ENCODE assay signal across 8 cellular contexts in the genomic region with DNA sequence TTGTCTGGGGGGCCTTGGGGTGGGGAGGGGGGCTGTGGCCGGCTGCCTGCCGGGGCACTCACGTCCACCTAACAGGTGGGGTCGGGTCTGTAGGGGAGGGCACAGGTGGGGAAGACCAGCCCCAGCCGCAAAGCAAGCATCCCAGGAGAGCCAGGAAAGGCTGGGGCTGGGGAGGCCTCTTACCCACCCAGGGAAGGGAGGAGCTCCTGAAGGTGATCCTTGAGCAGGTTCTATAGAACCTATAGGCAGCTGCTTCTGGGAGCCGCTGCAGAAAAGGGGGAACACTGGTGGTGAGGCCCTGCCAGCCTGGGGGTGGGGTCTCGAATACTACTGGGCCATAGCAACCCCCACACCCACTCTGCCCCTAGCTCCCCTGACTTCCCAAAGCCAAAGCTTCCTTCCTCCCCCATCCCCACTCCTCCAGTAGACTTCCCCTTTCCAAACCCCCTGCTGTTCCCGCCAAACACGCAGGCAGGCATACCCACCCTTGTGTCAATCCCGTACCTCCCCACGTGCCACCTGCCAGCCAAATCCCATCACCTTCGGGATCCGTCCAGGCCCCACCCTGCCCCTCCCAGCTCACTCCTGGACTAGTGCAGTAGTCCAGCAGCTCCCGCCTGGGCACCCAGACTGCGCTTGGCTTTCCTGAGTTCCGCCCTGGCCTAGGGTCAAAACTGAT. TPM values are rescaled to one million over a fixed set of nuclear protein-coding genes. Genes with fewer than 3 reads are reported as not detected.
A peak's percentile ranks its signal among the peaks of the same experiment; 100 is the strongest.
DNase-seq lines count a peak whose midpoint lies in the region; ATAC-seq and TF ChIP-seq lines count a peak whose summit lies in the region.

No MANE protein-coding gene starts in this region.

- H3K27me3 ChIP-seq in IMR-90 (ENCODE audit: control insufficient read depth, insufficient read depth, low read length) (no peaks in the 10 kb centered on the region), body of pancreas (no peaks in the 10 kb centered on the region), mononuclear cell (ENCODE audit: insufficient read depth, low read length) (no peaks in the 10 kb centered on the region)

- no peak for TF ChIP-seq CTCF in 22Rv1 (IDR thresholded peaks at IDR 0.05)
- no peak for TF ChIP-seq CTCF in IMR-90 (conservative IDR thresholded peaks at IDR 0.05; ENCODE audit: low read depth, low read length)
- TF ChIP-seq CTCF in body of pancreas (IDR thresholded peaks at IDR 0.05) = no peak

- no peak for TF ChIP-seq RAD21 in IMR-90 (IDR thresholded peaks at IDR 0.05; ENCODE audit: low read length)

- no peak overlapping the region for H3K18ac ChIP-seq in IMR-90 (ENCODE audit: low read depth, low read length)

- peaks cover 58% of the 10 kb centered on the region for H3K4me1 ChIP-seq in IMR-90 (ENCODE audit: control insufficient read depth, insufficient read depth, low read length)
- peaks cover 85% of the 10 kb centered on the region for H3K4me1 ChIP-seq in body of pancreas
- peaks cover 94% of the 10 kb centered on the region for H3K4me1 ChIP-seq in mononuclear cell (ENCODE audit: insufficient read depth, low read length)

- H4K8ac ChIP-seq in IMR-90 (ENCODE audit: low read depth in 2 of 2, low read length in 2 of 2) = peak overlapping the region; percentile 84 to 88; a peak in 2 of 4 replicates

- H3K36me3 ChIP-seq in IMR-90 (ENCODE audit: control insufficient read depth, insufficient read depth, low read length) = no peaks in the 10 kb centered on the region
- no peaks in the 10 kb centered on the region for H3K36me3 ChIP-seq in body of pancreas (replicated peaks in 1 of 2; ENCODE audit: insufficient read depth in 1 of 2, low read depth in 2 of 2)

- H2BK5ac ChIP-seq in IMR-90 (ENCODE audit: low read depth, low read length, poor library complexity, severe bottlenecking) = peak overlapping the region; percentile 71

- H2BK15ac ChIP-seq in IMR-90 (ENCODE audit: low read depth, low read length) = no peak overlapping the region

- no peaks in the 10 kb centered on the region for H3K9me3 ChIP-seq in IMR-90 (ENCODE audit: control insufficient read depth, insufficient read depth, low read length)
- no peaks in the 10 kb centered on the region for H3K9me3 ChIP-seq in body of pancreas
- H3K9me3 ChIP-seq in mononuclear cell (ENCODE audit: low read depth, low read length) = no peaks in the 10 kb centered on the region

- H3K4me2 ChIP-seq in IMR-90 (ENCODE audit: low read depth, low read length) = peak overlapping the region; percentile 94; the same call in 1 of the 2 replicates

- H3K4ac ChIP-seq in IMR-90 (ENCODE audit: low read depth, low read length) = peak overlapping the region; percentile 33

- peak overlapping the region; percentile 22; the same call in 1 of the 2 replicates for H3K56ac ChIP-seq in IMR-90 (ENCODE audit: extremely low read depth, insufficient read depth, low read length)

- peak overlapping the region; percentile 70; the same call in 1 of the 2 replicates for H2AK5ac ChIP-seq in IMR-90 (ENCODE audit: low read depth, low read length)

- H4K91ac ChIP-seq in IMR-90 (ENCODE audit: insufficient read depth, low read depth, low read length) = peak overlapping the region; percentile 32; the same call in 1 of the 2 replicates

- peak overlapping the region; percentile 99 for H2AK9ac ChIP-seq in IMR-90 (replicated peaks; ENCODE audit: low read depth, low read length, poor library complexity)

- in situ Hi-C loops in IMR-90 (cut with MboI; ENCODE audit: low sequenced_read_pairs) = no loop called here

- H4K20me1 ChIP-seq in IMR-90 (ENCODE audit: insufficient read depth, low read length) = peaks cover 85% of the 10 kb centered on the region

- H3K9ac ChIP-seq in IMR-90 (ENCODE audit: low read depth, low read length) = peak overlapping the region; percentile 19

- H4K5ac ChIP-seq in IMR-90 (ENCODE audit: low read depth, low read length) = no peak overlapping the region; the same call in 1 of the 2 replicates

- TF ChIP-seq POLR2A in IMR-90 (IDR thresholded peaks at IDR 0.05; ENCODE audit: low read depth, low read length) (no peak), body of pancreas (IDR thresholded peaks at IDR 0.05) (no peak)

- no peak for DNase-seq in IMR-90
- peak in 2 of 4 donors; percentile 12 to 37 for DNase-seq in body of pancreas
- no peak for DNase-seq in NCI-H2081 treated with DMSO at 0.1 percent for 48 hours (lab: John Stamatoyannopoulos, UW)
- no peak for DNase-seq in HEK293T (ENCODE audit: extremely low spot score)
- no peak for DNase-seq in cortex of kidney (lab: John Stamatoyannopoulos, UW)

- dilution Hi-C loops in IMR-90 (cut with HindIII; ENCODE audit: low sequenced_read_pairs, unreplicated experiment) = no loop called here

- intact Hi-C loops in IMR-90 (cut with micrococcal nuclease) (no loop called here), body of pancreas (cut with DNase I) (no loop called here)

- CTCF ChIA-PET in IMR-90 (lab: Yijun Ruan, JAX) = no interaction called here
- CTCF ChIA-PET in HEK293T (lab: Yijun Ruan, JAX) = interaction anchor here (0.8 to 2.0 kb wide), 3 partner anchors 20 to 72 kb away, joined by 3 to 6 read pairs (median 4); no protein-coding TSS in a partner anchor

- POLR2A ChIA-PET in IMR-90 (lab: Charles Lee; ENCODE audit: unreplicated experiment) (interaction anchor here (0.6 kb wide), 1 partner anchor 1418 kb away, joined by 4 read pairs; no protein-coding TSS in a partner anchor), HEK293T (lab: Yijun Ruan, JAX) (interaction anchor here (1.0 to 1.4 kb wide), 2 partner anchors 18 to 25 kb away, joined by 3 to 11 read pairs; no protein-coding TSS in a partner anchor)

- H2BK120ac ChIP-seq in IMR-90 (ENCODE audit: low read depth, low read length) = no peak overlapping the region

- no peak for ATAC-seq in IMR-90 (ENCODE audit: low read depth)
- ATAC-seq in body of pancreas = no peak
- ATAC-seq in GM18502 (IDR thresholded peaks at IDR 0.05; ENCODE audit: poor library complexity, unreplicated experiment) = no peak

- peak overlapping the region; percentile 92 for H2AFZ ChIP-seq in IMR-90 (replicated peaks; ENCODE audit: low read length, poor library complexity)

- peak overlapping the region; percentile 93 for H3K27ac ChIP-seq in 22Rv1
- peak overlapping the region; percentile 84 for H3K27ac ChIP-seq in IMR-90 (ENCODE audit: insufficient read depth, low read length)
- H3K27ac ChIP-seq in body of pancreas = peak overlapping the region; percentile 42 to 88 (median 82)

- peaks cover 7% of the 10 kb centered on the region; the same call in 1 of the 2 replicates for H3K9me1 ChIP-seq in IMR-90 (ENCODE audit: insufficient read depth, low read length)

- 79% methylated on average over 7 of the region's 16 CpGs; no CpG with 5 or more reads in 1 of the 2 experiments for WGBS in IMR-90 (ENCODE audit: extremely low coverage in 2 of 2, insufficient read length in 1 of 2), 2 experiments
- 29 to 73% methylated on average over 10 to 15 of the region's 16 CpGs for WGBS in body of pancreas, 2 donors

- no peak overlapping the region for H3K23ac ChIP-seq in IMR-90 (ENCODE audit: low read depth, low read length)

- H2BK20ac ChIP-seq in IMR-90 (ENCODE audit: low read depth, low read length) = no peak overlapping the region

- H3K79me1 ChIP-seq in IMR-90 (ENCODE audit: low read depth in 1 of 2, low read length in 2 of 2) = peaks cover 8 to 89% of the 10 kb centered on the region in 2 experiments; a peak in 3 of 4 replicates

- H3K4me3 ChIP-seq in IMR-90 (ENCODE audit: insufficient read depth, low read depth, low read length) (no peak overlapping the region; the same call in 1 of the 2 replicates), body of pancreas (no peak overlapping the region), mononuclear cell (ENCODE audit: low read length) (peak overlapping the region; percentile 45)

- no peak overlapping the region for H3K14ac ChIP-seq in IMR-90 (replicated peaks; ENCODE audit: low read depth, low read length)

- BruUV-seq in IMR-90 (replicated peaks; lab: Mats Ljungman, UMichigan) = no TSS peak

TF ChIP-seq in IMR-90, 13 proteins besides CTCF, POLR2A, EP300 and RAD21:
- no peak for TF ChIP-seq SMC3 (IDR thresholded peaks at IDR 0.05; ENCODE audit: low read depth, low read length)
- no peak for TF ChIP-seq RFX5 (IDR thresholded peaks at IDR 0.05; ENCODE audit: low read depth, low read length)
- TF ChIP-seq MAZ (IDR thresholded peaks at IDR 0.05; ENCODE audit: borderline replicate concordance, low read depth, low read length) = no peak

TF ChIP-seq in HEK293T, 16 proteins besides CTCF, POLR2A, EP300 and RAD21 (continues in another document):
- no peak for TF ChIP-seq L3MBTL2 (conservative IDR thresholded peaks at IDR 0.05)
- no peak for TF ChIP-seq HDGF (IDR thresholded peaks at IDR 0.05; ENCODE audit: borderline replicate concordance)
- no peak for TF ChIP-seq CTBP1 (IDR thresholded peaks at IDR 0.05; ENCODE audit: borderline replicate concordance)
- TF ChIP-seq ARNT (IDR thresholded peaks at IDR 0.05) = no peak
- TF ChIP-seq ZNF384 (IDR thresholded peaks at IDR 0.05) = no peak

RNA-seq across cellular contexts. Expression of a gene that starts 5.6 kb away (rescaled TPM):
- total RNA-seq in IMR-90 (2012; rRNA removed) (0.90 and 1.7 TPM in 2 replicates), body of pancreas (1 to 10 TPM; 2.3 to 3.6 TPM), mononuclear cell (12.4 TPM)
- 13.1 and 31.4 TPM in 2 replicates for polyA plus RNA-seq in IMR-90 (2012; rRNA removed)
- polyA plus RNA-seq in IMR-90 (2012; cell fraction: cytosol; rRNA removed) = 14.5 and 19.8 TPM in 2 replicates
- polyA plus RNA-seq in IMR-90 (2012; cell fraction: nucleus; rRNA removed; ENCODE audit: low replicate concordance) = 18.0 and 29.0 TPM in 2 replicates

RNA-seq across cellular contexts. Expression of a gene that starts 9.5 kb away (rescaled TPM):
- total RNA-seq in IMR-90 (2012; rRNA removed) = 1.4 and 2.5 TPM in 2 replicates
- 39.2 and 63.7 TPM in 2 replicates for polyA plus RNA-seq in IMR-90 (2012; rRNA removed)
- 13.1 and 26.8 TPM in 2 replicates for polyA plus RNA-seq in IMR-90 (2012; cell fraction: cytosol; rRNA removed)
- polyA plus RNA-seq in IMR-90 (2012; cell fraction: nucleus; rRNA removed; ENCODE audit: low replicate concordance) = 185 and 1,091 TPM in 2 replicates
- total RNA-seq in body of pancreas = 10 to 100 TPM; 16.6 to 19.8 TPM
- total RNA-seq in mononuclear cell = 66.2 TPM

RNA-seq across cellular contexts. Expression of a gene that starts 27.5 kb away (rescaled TPM):
- total RNA-seq in IMR-90 (2012; rRNA removed) (31.9 and 37.8 TPM in 2 replicates), body of pancreas (100 to 1,000 TPM in 1 of 2 donors, 10 to 100 TPM in 1; 56.8 to 100 TPM), mononuclear cell (97.8 TPM)
- 76.2 and 111 TPM in 2 replicates for polyA plus RNA-seq in IMR-90 (2012; rRNA removed)
- 52.5 and 129 TPM in 2 replicates for polyA plus RNA-seq in IMR-90 (2012; cell fraction: cytosol; rRNA removed)
- 86.9 and 244 TPM in 2 replicates for polyA plus RNA-seq in IMR-90 (2012; cell fraction: nucleus; rRNA removed; ENCODE audit: low replicate concordance)

RNA-seq across cellular contexts. Expression of a gene that starts 45.7 kb away (rescaled TPM):
- total RNA-seq in IMR-90 (2012; rRNA removed) = 1.4 and 1.6 TPM in 2 replicates
- polyA plus RNA-seq in IMR-90 (2012; rRNA removed) = 8.1 and 9.0 TPM in 2 replicates
- polyA plus RNA-seq in IMR-90 (2012; cell fraction: cytosol; rRNA removed) = 3.2 and 5.2 TPM in 2 replicates
- 28.0 and 38.9 TPM in 2 replicates for polyA plus RNA-seq in IMR-90 (2012; cell fraction: nucleus; rRNA removed; ENCODE audit: low replicate concordance)
- total RNA-seq in body of pancreas = under 1 TPM in 1 of 2 donors, not detected in 1; 0.52 TPM
- total RNA-seq in mononuclear cell = 0.73 TPM

RNA-seq across cellular contexts. Expression of a gene that starts 47.4 kb away (rescaled TPM):
- total RNA-seq in IMR-90 (2012; rRNA removed) (0.28 and 0.36 TPM in 2 replicates), body of pancreas (10 to 100 TPM; 10.5 to 13.7 TPM), mononuclear cell (2.9 TPM)
- polyA plus RNA-seq in IMR-90 (2012; rRNA removed) = 2.8 and 3.6 TPM in 2 replicates
- 2.5 and 5.0 TPM in 2 replicates for polyA plus RNA-seq in IMR-90 (2012; cell fraction: cytosol; rRNA removed)
- polyA plus RNA-seq in IMR-90 (2012; cell fraction: nucleus; rRNA removed; ENCODE audit: low replicate concordance) = 4.0 and 16.1 TPM in 2 replicates
